ENCODE assay signal across 22 cellular contexts in the genomic region with DNA sequence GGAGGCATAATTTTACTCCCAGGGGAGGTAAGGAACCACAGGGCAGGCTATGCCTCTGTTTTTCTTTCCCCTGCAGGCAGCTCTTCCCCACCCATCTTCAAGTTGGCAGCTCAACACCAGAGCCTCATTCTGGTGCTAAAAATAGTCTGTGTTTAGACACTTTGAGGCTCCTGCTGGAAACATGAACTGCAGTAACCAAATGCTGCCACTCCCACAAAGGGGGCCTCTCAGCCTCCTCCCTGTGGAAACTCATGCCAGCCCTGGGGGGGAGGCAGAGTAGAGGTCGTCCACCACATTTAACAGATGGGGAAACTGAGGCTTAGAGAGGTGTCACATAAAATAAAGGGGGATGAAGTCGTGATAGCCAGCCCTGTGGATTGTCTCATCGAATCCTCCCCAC.
DNase-seq lines count a peak whose midpoint lies in the region; ATAC-seq and TF ChIP-seq lines count a peak whose summit lies in the region.
"Had no signal": no experiment of that assay in that cellular context is flagged by ENCODE, and none has a peak within 500 bp of the region (broad histone marks: within the 10 kb centered on the region; RNA-seq: fewer than 3 reads in every experiment).

No MANE protein-coding gene starts in this region.

- TF ChIP-seq EP300 in gastroesophageal sphincter (IDR thresholded peaks at IDR 0.05), result no peak
- TF ChIP-seq EP300 in SK-N-SH (IDR thresholded peaks at IDR 0.05; ENCODE audit: borderline replicate concordance in 1 of 2, low read depth in 1 of 2, low read length in 1 of 2), result no peak

- no peak overlapping the region for H3K9ac ChIP-seq in muscle layer of colon (ENCODE audit: low read length)
- H3K9ac ChIP-seq in SK-N-SH, result no peak overlapping the region
- H3K9ac ChIP-seq: BLaER1 treated with 17β-estradiol and CSF1 and Interleukin-3, amounts not matched to agents 10 nM and 100 nM had no signal

- H3K4me2 ChIP-seq in SK-N-SH, result no peak overlapping the region
- H3K4me2 ChIP-seq: BLaER1 treated with 17β-estradiol and CSF1 and Interleukin-3, amounts not matched to agents 10 nM and 100 nM had no signal

- TF ChIP-seq POLR2A in gastroesophageal sphincter (IDR thresholded peaks at IDR 0.05), result no peak

- H2AFZ ChIP-seq in SK-N-SH (ENCODE audit: low read depth), result no peak overlapping the region

- no peaks in the 10 kb centered on the region for H4K20me1 ChIP-seq in SK-N-SH (ENCODE audit: insufficient read depth)

- H3K4me3 ChIP-seq in gastroesophageal sphincter (no peak overlapping the region), muscle layer of colon (ENCODE audit: low read depth in 1 of 2, low read length in 2 of 2) (no peak overlapping the region), SK-N-SH (ENCODE audit: low read depth in 2 of 2, low read length in 1 of 2) (no peak overlapping the region)
- H3K4me3 ChIP-seq: BLaER1 treated with 17β-estradiol and CSF1 and Interleukin-3, amounts not matched to agents 10 nM and 100 nM; SJCRH30 had no signal

- H3K4me1 ChIP-seq in gastroesophageal sphincter, result peaks cover 0 to 35% (median 8%) of the 10 kb centered on the region in 3 donors
- peaks cover 31% of the 10 kb centered on the region for H3K4me1 ChIP-seq in muscle layer of colon (ENCODE audit: insufficient read depth, low read length)
- H3K4me1 ChIP-seq in SK-N-SH (ENCODE audit: control insufficient read depth in 1 of 2, insufficient read depth in 2 of 2, low read depth in 1 of 2, low read length in 1 of 2), result peaks cover 0 to 27% of the 10 kb centered on the region in 2 experiments; a peak in 1 of 4 replicates
- H3K4me1 ChIP-seq: SJCRH30 had no signal

- H3K27me3 ChIP-seq in gastroesophageal sphincter (no peaks in the 10 kb centered on the region), muscle layer of colon (ENCODE audit: control insufficient read depth in 1 of 2, insufficient read depth in 2 of 2, low read length in 2 of 2) (no peaks in the 10 kb centered on the region), SK-N-SH (ENCODE audit: insufficient read depth) (no peaks in the 10 kb centered on the region)
- H3K27me3 ChIP-seq: BLaER1 treated with 17β-estradiol and CSF1 and Interleukin-3, amounts not matched to agents 10 nM and 100 nM; brain microvascular endothelial cell; SJCRH30 had no signal

- POLR2A ChIA-PET in SK-N-SH (lab: Yijun Ruan, JAX), result no interaction called here

- peaks cover 0 to 6% of the 10 kb centered on the region in 2 donors for H3K36me3 ChIP-seq in gastroesophageal sphincter
- no peaks in the 10 kb centered on the region for H3K36me3 ChIP-seq in muscle layer of colon (ENCODE audit: insufficient read depth, low read length)
- H3K36me3 ChIP-seq in SK-N-SH (replicated peaks in 1 of 2; ENCODE audit: control insufficient read depth in 1 of 2, insufficient read depth in 2 of 2, low read length in 1 of 2), result no peaks in the 10 kb centered on the region
- H3K36me3 ChIP-seq: BLaER1 treated with 17β-estradiol and CSF1 and Interleukin-3, amounts not matched to agents 10 nM and 100 nM; brain microvascular endothelial cell; SJCRH30; WERI-Rb-1 had no signal

- CTCF ChIA-PET in SK-N-SH (lab: Yijun Ruan, JAX), result interaction anchor here (0.9 to 2.8 kb wide), 8 partner anchors 10 to 272 kb away, joined by 3 to 10 read pairs (median 4); no protein-coding TSS in a partner anchor

- intact Hi-C loops in Right ventricle myocardium superior (cut with DNase I) (loop anchor here (5.0 to 10.0 kb wide), 3 partner anchors 78 to 273 kb away; no protein-coding TSS in a partner anchor), cardiac septum (cut with DNase I) (loop anchor here (5.0 kb wide), 1 partner anchor 198 kb away; no protein-coding TSS in a partner anchor)

- H3K79me2 ChIP-seq in SK-N-SH (ENCODE audit: insufficient read depth), result no peaks in the 10 kb centered on the region

- DNase-seq in Right ventricle myocardium superior (no peak), cardiac septum (ENCODE audit: low spot score) (no peak), A172 (ENCODE audit: low spot score) (no peak), SK-N-SH (no peak)
- DNase-seq: activated CD4-positive, alpha-beta T cell treated with anti-CD3 and anti-CD28 coated beads, Interleukin-2, amount 50 U/mL, for 1 hour; activated CD8-positive, alpha-beta memory T cell treated with anti-CD3 and anti-CD28 coated beads, Interleukin-2, amount 50 U/mL, for 4 hours; activated naive CD8-positive, alpha-beta T cell treated with anti-CD3 and anti-CD28 coated beads, Interleukin-2, amount 50 U/mL, for 24 hours; brain microvascular endothelial cell; GF-D8; islet precursor cell; mammary epithelial cell; naive thymus-derived CD4-positive, alpha-beta T cell; SJCRH30; small intestine; stimulated activated CD4-positive, alpha-beta T cell treated with anti-CD3 and anti-CD28 coated beads, Interleukin-4, amount 100 ng/mL, for 1 hour; stimulated activated naive CD8-positive, alpha-beta T cell treated with anti-CD3 and anti-CD28 coated beads, Interleukin-15, amount 100 ng/mL, for 72 hours; WERI-Rb-1 had no signal

- H3F3A ChIP-seq in SK-N-SH (replicated peaks; ENCODE audit: insufficient read depth), result no peaks in the 10 kb centered on the region

- TF ChIP-seq CTCF in gastroesophageal sphincter (IDR thresholded peaks at IDR 0.05) (peak in 3 of 4 experiments; percentile 45 to 63 (median 54)), SK-N-SH (IDR thresholded peaks at IDR 0.05) (no peak)

- H3K9me2 ChIP-seq in SK-N-SH, result no peaks in the 10 kb centered on the region

- ATAC-seq in Right ventricle myocardium superior (ENCODE audit: poor library complexity), result peak; percentile 93
- peak; percentile 76 for ATAC-seq in gastroesophageal sphincter
- no peak for ATAC-seq in GM21737 (IDR thresholded peaks at IDR 0.05; ENCODE audit: unreplicated experiment)
- ATAC-seq in GM21447 (IDR thresholded peaks at IDR 0.05; ENCODE audit: unreplicated experiment), result no peak
- ATAC-seq: activated naive CD8-positive, alpha-beta T cell treated with anti-CD3 and anti-CD28 coated beads, Interleukin-2, amount 50 U/mL, for 24 hours; naive thymus-derived CD4-positive, alpha-beta T cell; stimulated activated naive CD8-positive, alpha-beta T cell treated with anti-CD3 and anti-CD28 coated beads, Interleukin-15, amount 100 ng/mL, for 72 hours had no signal

- H3K27ac ChIP-seq in gastroesophageal sphincter, result peak overlapping the region; percentile 30 to 82 (median 79)
- H3K27ac ChIP-seq in muscle layer of colon (ENCODE audit: low read depth, low read length), result peak overlapping the region; percentile 74
- H3K27ac ChIP-seq in SK-N-SH (ENCODE audit: low read depth in 2 of 2, low read length in 1 of 2), result no peak overlapping the region; a peak in 1 of 4 replicates
- H3K27ac ChIP-seq: BLaER1 treated with 17β-estradiol and CSF1 and Interleukin-3, amounts not matched to agents 10 nM and 100 nM; brain microvascular endothelial cell; SJCRH30; WERI-Rb-1 had no signal

- 33% methylated on average over 2 of the region's 3 CpGs; no CpG with 5 or more reads in 1 of the 2 donors for WGBS in gastroesophageal sphincter (ENCODE audit: low coverage in 1 of 2), 2 donors
- 17% methylated on average over 3 of the region's 3 CpGs for WGBS in SK-N-SH (ENCODE audit: low lambda C conversion rate)

- TF ChIP-seq RAD21 in SK-N-SH (IDR thresholded peaks at IDR 0.05; ENCODE audit: low read length), result no peak

- H3K9me3 ChIP-seq in gastroesophageal sphincter (no peaks in the 10 kb centered on the region), muscle layer of colon (ENCODE audit: low read length) (no peaks in the 10 kb centered on the region), SK-N-SH (no peaks in the 10 kb centered on the region)
- H3K9me3 ChIP-seq: BLaER1 treated with 17β-estradiol and CSF1 and Interleukin-3, amounts not matched to agents 10 nM and 100 nM; SJCRH30 had no signal

TF ChIP-seq in SK-N-SH, 30 proteins besides CTCF, POLR2A, EP300 and RAD21:
- TF ChIP-seq, protein P1, sequence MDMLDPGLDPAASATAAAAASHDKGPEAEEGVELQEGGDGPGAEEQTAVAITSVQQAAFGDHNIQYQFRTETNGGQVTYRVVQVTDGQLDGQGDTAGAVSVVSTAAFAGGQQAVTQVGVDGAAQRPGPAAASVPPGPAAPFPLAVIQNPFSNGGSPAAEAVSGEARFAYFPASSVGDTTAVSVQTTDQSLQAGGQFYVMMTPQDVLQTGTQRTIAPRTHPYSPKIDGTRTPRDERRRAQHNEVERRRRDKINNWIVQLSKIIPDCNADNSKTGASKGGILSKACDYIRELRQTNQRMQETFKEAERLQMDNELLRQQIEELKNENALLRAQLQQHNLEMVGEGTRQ (IDR thresholded peaks at IDR 0.05; ENCODE audit: borderline replicate concordance, low read depth, low read length), result no peak
- TF ChIP-seq SIN3A (IDR thresholded peaks at IDR 0.05; ENCODE audit: borderline replicate concordance, low read depth, low read length), result no peak
- TF ChIP-seq, protein P2, sequence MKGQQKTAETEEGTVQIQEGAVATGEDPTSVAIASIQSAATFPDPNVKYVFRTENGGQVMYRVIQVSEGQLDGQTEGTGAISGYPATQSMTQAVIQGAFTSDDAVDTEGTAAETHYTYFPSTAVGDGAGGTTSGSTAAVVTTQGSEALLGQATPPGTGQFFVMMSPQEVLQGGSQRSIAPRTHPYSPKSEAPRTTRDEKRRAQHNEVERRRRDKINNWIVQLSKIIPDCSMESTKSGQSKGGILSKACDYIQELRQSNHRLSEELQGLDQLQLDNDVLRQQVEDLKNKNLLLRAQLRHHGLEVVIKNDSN (IDR thresholded peaks at IDR 0.05; ENCODE audit: borderline replicate concordance, low read depth), result no peak

Comparison
In these comparisons a context has a peak if more than half of its experiments do, and no peak if none do; other contexts are left out.
1. ATAC-seq: peak in Right ventricle myocardium superior (single experiment) and gastroesophageal sphincter (single experiment); none in GM21737 (single experiment) and GM21447 (single experiment).
2. H3K27ac ChIP-seq: peak in gastroesophageal sphincter (4 of 4) and muscle layer of colon (single experiment); none in SK-N-SH (0 of 2).